16 cellular contexts compared by ENCODE assay signal in the genomic region with DNA sequence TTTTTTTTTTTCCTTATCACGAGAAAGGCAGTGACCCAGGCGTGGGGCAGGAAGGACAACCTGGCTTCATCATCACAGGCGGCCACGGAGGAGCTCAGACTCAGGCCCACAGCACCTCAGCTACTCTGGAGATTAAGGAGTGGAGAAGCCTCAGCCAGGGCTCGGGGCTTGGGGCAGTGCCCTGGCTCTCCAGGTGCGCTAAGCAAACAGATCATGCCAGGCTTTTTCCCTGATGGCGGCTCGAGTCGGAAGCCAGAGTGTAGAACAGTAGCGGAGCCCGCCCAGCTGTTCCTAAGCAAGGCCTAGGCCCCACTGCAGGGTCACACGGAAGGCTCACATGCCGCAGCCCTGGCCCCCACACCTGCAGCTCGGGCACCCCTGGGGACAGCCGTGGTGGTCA.
A peak's percentile ranks its signal among the peaks of the same experiment; 100 is the strongest.
DNase-seq lines count a peak whose midpoint lies in the region; ATAC-seq and TF ChIP-seq lines count a peak whose summit lies in the region.
"Had no signal": no experiment of that assay in that cellular context is flagged by ENCODE, and none has a peak within 500 bp of the region (broad histone marks: within the 10 kb centered on the region; RNA-seq: fewer than 3 reads in every experiment).

No MANE protein-coding gene starts in this region.

- H3K9ac ChIP-seq in mammary epithelial cell (ENCODE audit: insufficient read depth, low read length) (no peak overlapping the region), mucosa of stomach (ENCODE audit: low read length) (peak overlapping the region; percentile 23)

- in situ Hi-C loops in mammary epithelial cell (cut with MboI; ENCODE audit: low sequenced_read_pairs in 2 of 2), result no loop called here

- CTCF ChIA-PET in mammary epithelial cell (lab: Charles Lee; ENCODE audit: low non-redundant PET), result no interaction called here

- H3K36me3 ChIP-seq in breast epithelium (no peaks in the 10 kb centered on the region), mammary epithelial cell (ENCODE audit: insufficient read depth, low read length) (no peaks in the 10 kb centered on the region), mucosa of stomach (ENCODE audit: control insufficient read depth, insufficient read depth, low read length) (no peaks in the 10 kb centered on the region), thoracic aorta (no peaks in the 10 kb centered on the region)
- H3K36me3 ChIP-seq: pancreas, SJCRH30, transverse colon had no signal

- no peaks in the 10 kb centered on the region for H3K27me3 Mint-ChIP-seq in T-helper 2 cell treated with Interferon-gamma antibody and Interleukin-4, amounts not matched to agents 5 μg/mL and 100 μg/mL, for 36 hours (ENCODE audit: low read depth)

- H3K27me3 ChIP-seq in breast epithelium, result no peaks in the 10 kb centered on the region
- no peaks in the 10 kb centered on the region for H3K27me3 ChIP-seq in mammary epithelial cell (ENCODE audit: insufficient read depth, low read length)
- H3K27me3 ChIP-seq in mucosa of stomach (ENCODE audit: control insufficient read depth, insufficient read depth, low read length), result no peaks in the 10 kb centered on the region
- no peaks in the 10 kb centered on the region for H3K27me3 ChIP-seq in thoracic aorta (replicated peaks; ENCODE audit: insufficient read depth)
- H3K27me3 ChIP-seq: body of pancreas, pancreas, SJCRH30, transverse colon had no signal

- H2AFZ ChIP-seq in mammary epithelial cell (ENCODE audit: low read depth, low read length), result no peak overlapping the region

- no peak overlapping the region for H3K27ac Mint-ChIP-seq in T-helper 2 cell treated with Interferon-gamma antibody and Interleukin-4, amounts not matched to agents 5 μg/mL and 100 μg/mL, for 36 hours
- H3K27ac Mint-ChIP-seq: T-helper 1 cell treated with Interleukin-12 subunit alpha and Interleukin-12 subunit beta and Interleukin-4 antibody, amounts not matched to agents 30 μg/mL and 1 μg/mL, for 36 hours had no signal

- H3K9me3 ChIP-seq in breast epithelium (no peaks in the 10 kb centered on the region), mammary epithelial cell (replicated peaks; ENCODE audit: insufficient read depth, low read length) (no peaks in the 10 kb centered on the region), mucosa of stomach (ENCODE audit: control insufficient read depth, low read length) (no peaks in the 10 kb centered on the region), thoracic aorta (no peaks in the 10 kb centered on the region)
- H3K9me3 ChIP-seq: body of pancreas, pancreas, SJCRH30, transverse colon had no signal

- no peak for DNase-seq in breast epithelium (ENCODE audit: low spot score in 2 of 2)
- DNase-seq in mammary epithelial cell, result no peak
- no peak for DNase-seq in thoracic aorta (ENCODE audit: low spot score)
- DNase-seq in effector CD4-positive, alpha-beta T cell, result no peak
- DNase-seq in T-helper 2 cell treated with Interferon-gamma antibody and Interleukin-4, amounts not matched to agents 5 μg/mL and 100 μg/mL, for 36 hours (ENCODE audit: low spot score), result no peak
- DNase-seq: body of pancreas, NCI-H1436, SJCRH30, transverse colon had no signal

- peak overlapping the region in 1 of 3 donors; percentile 28 for H3K4me3 ChIP-seq in breast epithelium
- H3K4me3 ChIP-seq in mammary epithelial cell (replicated peaks in 1 of 3; ENCODE audit: insufficient read depth in 1 of 3, low read depth in 2 of 3, low read length in 3 of 3), result no peak overlapping the region
- H3K4me3 ChIP-seq in mucosa of stomach (ENCODE audit: low read length), result no peak overlapping the region
- no peak overlapping the region for H3K4me3 ChIP-seq in thoracic aorta
- H3K4me3 ChIP-seq: body of pancreas, lung, pancreas, SJCRH30, transverse colon had no signal

- H3K79me2 ChIP-seq in mammary epithelial cell (ENCODE audit: insufficient read depth, low read length), result no peaks in the 10 kb centered on the region

- WGBS in mammary epithelial cell (ENCODE audit: low coverage, missing lambda C conversion rate), result 92% methylated on average over 12 of the region's 15 CpGs

- no peaks in the 10 kb centered on the region for H4K20me1 ChIP-seq in mammary epithelial cell (ENCODE audit: insufficient read depth, low read length)

- peaks cover 14% of the 10 kb centered on the region for H3K4me1 Mint-ChIP-seq in T-helper 2 cell treated with Interferon-gamma antibody and Interleukin-4, amounts not matched to agents 5 μg/mL and 100 μg/mL, for 36 hours (ENCODE audit: low read depth)

- TF ChIP-seq CTCF in breast epithelium (IDR thresholded peaks at IDR 0.05), result no peak
- TF ChIP-seq CTCF in mammary epithelial cell (conservative IDR thresholded peaks at IDR 0.05 in 1 of 2, IDR thresholded peaks at IDR 0.05 in 1 of 2; ENCODE audit: extremely low read depth in 1 of 2, insufficient read depth in 1 of 2, low read depth in 1 of 2, low read length in 2 of 2), result no peak
- no peak for TF ChIP-seq CTCF in VCaP (conservative IDR thresholded peaks at IDR 0.05)
- TF ChIP-seq CTCF in thoracic aorta (IDR thresholded peaks at IDR 0.05), result no peak

- peaks cover 12% of the 10 kb centered on the region for H3K36me3 Mint-ChIP-seq in T-helper 2 cell treated with Interferon-gamma antibody and Interleukin-4, amounts not matched to agents 5 μg/mL and 100 μg/mL, for 36 hours (ENCODE audit: low read depth)

- dilution Hi-C loops in mammary epithelial cell (cut with HindIII; ENCODE audit: low sequenced_read_pairs), result no loop called here

- no peak overlapping the region for H3K4me3 Mint-ChIP-seq in T-helper 2 cell treated with Interferon-gamma antibody and Interleukin-4, amounts not matched to agents 5 μg/mL and 100 μg/mL, for 36 hours
- H3K4me3 Mint-ChIP-seq: T-helper 1 cell treated with Interleukin-12 subunit alpha and Interleukin-12 subunit beta and Interleukin-4 antibody, amounts not matched to agents 30 μg/mL and 1 μg/mL, for 36 hours had no signal

- H3K9me3 Mint-ChIP-seq in T-helper 2 cell treated with Interferon-gamma antibody and Interleukin-4, amounts not matched to agents 5 μg/mL and 100 μg/mL, for 36 hours, result no peaks in the 10 kb centered on the region
- H3K9me3 Mint-ChIP-seq: activated naive CD4-positive, alpha-beta T cell treated with anti-CD3 and anti-CD28 coated beads, Interleukin-2, amount 50 U/mL, for 72 hours; T-helper 1 cell treated with Interleukin-12 subunit alpha and Interleukin-12 subunit beta and Interleukin-4 antibody, amounts not matched to agents 30 μg/mL and 1 μg/mL, for 36 hours had no signal

- no TSS peak for BruUV-seq in mammary epithelial cell (replicated peaks; lab: Mats Ljungman, UMichigan)

- no peak overlapping the region for H3K4me2 ChIP-seq in mammary epithelial cell (ENCODE audit: insufficient read depth, low read depth, low read length)

- no peak for TF ChIP-seq POLR2A in breast epithelium (IDR thresholded peaks at IDR 0.05)

- H3K27ac ChIP-seq in breast epithelium (peak overlapping the region; percentile 68 to 83), mammary epithelial cell (ENCODE audit: insufficient read depth, low read depth, low read length) (no peak overlapping the region), VCaP (peak overlapping the region; percentile 45), thoracic aorta (peak overlapping the region; percentile 70 to 74)
- H3K27ac ChIP-seq: body of pancreas, pancreas, SJCRH30, transverse colon had no signal

- intact Hi-C loops in breast epithelium (cut with DNase I; ENCODE audit: low total_unique reads) (loop anchor here (5.0 kb wide), 1 partner anchor 68 kb away; the partner anchor contains the start of gene AGPAT3), mammary epithelial cell (cut with micrococcal nuclease) (no loop called here)

- no peak for ATAC-seq in thoracic aorta (ENCODE audit: insufficient number of reproducible peaks, low FRiP score, low read depth)
- ATAC-seq in HG03045 (IDR thresholded peaks at IDR 0.05; ENCODE audit: unreplicated experiment), result no peak
- ATAC-seq: activated naive CD4-positive, alpha-beta T cell treated with anti-CD3 and anti-CD28 coated beads, Interleukin-2, amount 50 U/mL, for 72 hours; body of pancreas had no signal

- H3K4me1 ChIP-seq in breast epithelium (peaks cover 0 to 8% of the 10 kb centered on the region in 2 donors), mammary epithelial cell (ENCODE audit: insufficient read depth, low read length) (peaks cover 4% of the 10 kb centered on the region), mucosa of stomach (ENCODE audit: control insufficient read depth, insufficient read depth, low read length) (peaks cover 32% of the 10 kb centered on the region), thoracic aorta (ENCODE audit: control insufficient read depth in 1 of 2, low read depth in 2 of 2) (peaks cover 7 to 22% of the 10 kb centered on the region in 2 donors)
- H3K4me1 ChIP-seq: pancreas, SJCRH30 had no signal
